In genomic region chr19:39969681-39970423, GRCh38 we compare ENCODE assay signal across 8 cellular contexts.
DNase-seq lines count a peak whose midpoint lies in the region; ATAC-seq and TF ChIP-seq lines count a peak whose summit lies in the region.

No MANE protein-coding gene starts in this region.

- H3K27me3 ChIP-seq in ACC112 (ENCODE audit: insufficient read depth, low read length) (no peaks in the 10 kb centered on the region), muscle layer of duodenum (ENCODE audit: low read depth, low read length) (no peaks in the 10 kb centered on the region)

- TF ChIP-seq CTCF in LNCaP clone FGC (IDR thresholded peaks at IDR 0.05; ENCODE audit: control insufficient read depth, extremely low read depth, insufficient read depth) = no peak
- no peak for TF ChIP-seq CTCF in cardiac fibroblast (IDR thresholded peaks at IDR 0.05; ENCODE audit: low read depth, low read length)

- no peak for ATAC-seq in HG03159 (IDR thresholded peaks at IDR 0.05; ENCODE audit: unreplicated experiment)

- peak overlapping the region; percentile 74 for H2AFZ ChIP-seq in ACC112 (ENCODE audit: low read length, unreplicated experiment)

- H3K36me3 ChIP-seq in ACC112 (ENCODE audit: insufficient read depth, low read length) (peaks cover 17% of the 10 kb centered on the region; the same call in 1 of the 2 replicates), muscle layer of duodenum (ENCODE audit: control insufficient read depth in 1 of 2, insufficient read depth in 2 of 2, low read length in 2 of 2) (peaks cover 14 to 25% of the 10 kb centered on the region in 2 donors)

- H3K4me1 ChIP-seq in ACC112 (ENCODE audit: control insufficient read depth, insufficient read depth, low read length, unreplicated experiment) (peaks cover 11% of the 10 kb centered on the region), muscle layer of duodenum (ENCODE audit: control insufficient read depth in 1 of 2, insufficient read depth in 2 of 2, low read length in 2 of 2) (peaks cover 7 to 10% of the 10 kb centered on the region in 2 donors)

- DNase-seq in LNCaP clone FGC (ENCODE audit: low read depth) = no peak
- DNase-seq in cardiac fibroblast (ENCODE audit: low read depth in 2 of 2) = peak in 1 of 2 donors; percentile 4
- no peak for DNase-seq in NOMO-1 treated with dmso at 0.1 percent for 144 hours (lab: John Stamatoyannopoulos, UW; ENCODE audit: unreplicated experiment)
- no peak for DNase-seq in DMS153 treated with DMSO at 0.1 percent for 48 hours (lab: John Stamatoyannopoulos, UW; ENCODE audit: unreplicated experiment)
- no peak for DNase-seq in GM19238 (ENCODE audit: insufficient read length, low spot score)

- H3K27ac ChIP-seq in ACC112 (ENCODE audit: low read depth, low read length) = peak overlapping the region; percentile 65
- peak overlapping the region; percentile 94 for H3K27ac ChIP-seq in muscle layer of duodenum (ENCODE audit: low read length)

- H3K4me3 ChIP-seq in ACC112 (ENCODE audit: low read depth, low read length) (peak overlapping the region; percentile 98), LNCaP clone FGC (ENCODE audit: low read depth, low read length) (peak overlapping the region; percentile 71), cardiac fibroblast (replicated peaks in 1 of 2; ENCODE audit: low read depth in 2 of 2, low read length in 2 of 2) (peak overlapping the region; percentile 88 to 91), muscle layer of duodenum (ENCODE audit: low read depth in 1 of 2, low read length in 2 of 2) (peak overlapping the region; percentile 80 to 83)

- no peaks in the 10 kb centered on the region for H3K9me3 ChIP-seq in muscle layer of duodenum (ENCODE audit: control insufficient read depth in 1 of 2, low read length in 2 of 2)

- H3K79me2 ChIP-seq in ACC112 (ENCODE audit: control insufficient read depth, insufficient read depth, low read length, unreplicated experiment) = peaks cover 20% of the 10 kb centered on the region
